24 cellular contexts compared by ENCODE assay signal in genomic region chr3:30516238-30516637, GRCh38.
A peak's percentile ranks its signal among the peaks of the same experiment; 100 is the strongest.
DNase-seq lines count a peak whose midpoint lies in the region; ATAC-seq and TF ChIP-seq lines count a peak whose summit lies in the region.
"Had no signal": no experiment of that assay in that cellular context is flagged by ENCODE, and none has a peak within 500 bp of the region (broad histone marks: within the 10 kb centered on the region; RNA-seq: fewer than 3 reads in every experiment).

No MANE protein-coding gene starts in this region.

- H3K4me3 Mint-ChIP-seq in MCF 10A (ENCODE audit: unreplicated experiment), result no peak overlapping the region
- H3K4me3 Mint-ChIP-seq in CD4-positive, alpha-beta T cell, result no peak overlapping the region
- H3K4me3 Mint-ChIP-seq: CD14-positive monocyte; immature natural killer cell; memory B cell; nephron; stimulated activated memory B cell treated with anti-CD40 and anti-IgM and Interleukin-4, amounts not matched to agents 10 μg/mL and 1 μg/mL and 100 μg/mL, for 72 hours had no signal

- TF ChIP-seq RAD21 in SK-N-SH (IDR thresholded peaks at IDR 0.05; ENCODE audit: low read length), result no peak

- no peak overlapping the region for H3K9ac ChIP-seq in SK-N-SH

- no peaks in the 10 kb centered on the region for H3K79me2 ChIP-seq in SK-N-SH (ENCODE audit: insufficient read depth)

- H3K27me3 ChIP-seq in breast epithelium, result no peaks in the 10 kb centered on the region
- no peaks in the 10 kb centered on the region for H3K27me3 ChIP-seq in SK-N-SH (ENCODE audit: insufficient read depth)
- no peaks in the 10 kb centered on the region for H3K27me3 ChIP-seq in tibial artery
- no peaks in the 10 kb centered on the region for H3K27me3 ChIP-seq in CD4-positive, alpha-beta T cell (ENCODE audit: control insufficient read depth, insufficient read depth, low read length)

- POLR2A ChIA-PET in MCF 10A (lab: Yijun Ruan, JAX) (interaction anchor here (0.6 to 8.0 kb wide), 10 partner anchors 13 to 209 kb away, joined by 3 to 123 read pairs (median 6); partner anchors contain the start of gene TGFBR2), SK-N-SH (lab: Yijun Ruan, JAX) (no interaction called here)
- POLR2A ChIA-PET in CD4-positive, alpha-beta T cell (lab: Charles Lee), result interaction anchor here (1.4 kb wide), 1 partner anchor 20 kb away, joined by 3 read pairs; no protein-coding TSS in a partner anchor

- H3K9me2 ChIP-seq in SK-N-SH, result no peaks in the 10 kb centered on the region

- H3K27ac ChIP-seq in breast epithelium (peak overlapping the region in 1 of 2 donors; percentile 69), SK-N-SH (ENCODE audit: low read depth in 2 of 2, low read length in 1 of 2) (no peak overlapping the region), tibial artery (peak overlapping the region; percentile 70 to 81), caudate nucleus (ENCODE audit: low read depth, low read length) (no peak overlapping the region)
- no peak overlapping the region for H3K27ac ChIP-seq in CD4-positive, alpha-beta T cell (ENCODE audit: low read depth, low read length)
- H3K27ac ChIP-seq: HL-60 had no signal

- in situ Hi-C loops in G401 (cut with HindIII; ENCODE audit: low sequenced_read_pairs), result no loop called here

- TF ChIP-seq POLR2A in breast epithelium (IDR thresholded peaks at IDR 0.05), result no peak

- peaks cover 27% of the 10 kb centered on the region for H3F3A ChIP-seq in SK-N-SH (replicated peaks; ENCODE audit: insufficient read depth)

- peaks cover 58% of the 10 kb centered on the region for H3K4me1 Mint-ChIP-seq in MCF 10A (ENCODE audit: insufficient read depth, unreplicated experiment)
- peaks cover 14% of the 10 kb centered on the region for H3K4me1 Mint-ChIP-seq in CD4-positive, alpha-beta T cell (ENCODE audit: low read depth)

- peaks cover 11% of the 10 kb centered on the region for H3K36me3 Mint-ChIP-seq in MCF 10A (ENCODE audit: insufficient read depth, unreplicated experiment)
- no peaks in the 10 kb centered on the region for H3K36me3 Mint-ChIP-seq in CD4-positive, alpha-beta T cell (ENCODE audit: low read depth)
- H3K36me3 Mint-ChIP-seq: CD14-positive monocyte; immature natural killer cell; memory B cell; stimulated activated memory B cell treated with anti-CD40 and anti-IgM and Interleukin-4, amounts not matched to agents 10 μg/mL and 1 μg/mL and 100 μg/mL, for 72 hours had no signal

- intact Hi-C loops in MCF 10A (cut with micrococcal nuclease) (loop anchor here (5.0 to 10.0 kb wide), 3 partner anchors 314 to 471 kb away; no protein-coding TSS in a partner anchor), breast epithelium (cut with DNase I; ENCODE audit: low total_unique reads) (no loop called here), tibial artery (cut with DNase I; ENCODE audit: low total_unique reads) (loop anchor here (10.0 kb wide), 1 partner anchor 171 kb away; no protein-coding TSS in a partner anchor)
- intact Hi-C loops in CD4-positive, alpha-beta T cell (cut with DNase I, micrococcal nuclease), result loop anchor here in 1 of 2 experiments (10.0 kb wide), 1 partner anchor 179 kb away; no protein-coding TSS in a partner anchor

- H2AFZ ChIP-seq in SK-N-SH (ENCODE audit: low read depth), result no peak overlapping the region

- H3K4me3 ChIP-seq in breast epithelium, result no peak overlapping the region
- no peak overlapping the region for H3K4me3 ChIP-seq in SK-N-SH (ENCODE audit: low read depth in 2 of 2, low read length in 1 of 2)
- H3K4me3 ChIP-seq in tibial artery, result no peak overlapping the region
- H3K4me3 ChIP-seq: A549 had no signal

- peak overlapping the region; percentile 89 for H3K27ac Mint-ChIP-seq in MCF 10A (ENCODE audit: low read depth, unreplicated experiment)
- H3K27ac Mint-ChIP-seq in CD4-positive, alpha-beta T cell, result no peak overlapping the region
- H3K27ac Mint-ChIP-seq: CD14-positive monocyte; immature natural killer cell; memory B cell; progenitor cell of endocrine pancreas; stimulated activated memory B cell treated with anti-CD40 and anti-IgM and Interleukin-4, amounts not matched to agents 10 μg/mL and 1 μg/mL and 100 μg/mL, for 72 hours had no signal

- CTCF ChIA-PET in MCF 10A (lab: Yijun Ruan, JAX) (interaction anchor here (3.9 kb wide), 1 partner anchor 177 kb away, joined by 29 read pairs; no protein-coding TSS in a partner anchor), SK-N-SH (lab: Yijun Ruan, JAX) (interaction anchor here (1.6 kb wide), 1 partner anchor 177 kb away, joined by 3 read pairs; no protein-coding TSS in a partner anchor)
- CTCF ChIA-PET in CD4-positive, alpha-beta T cell (lab: Charles Lee), result no interaction called here

- H3K9me3 ChIP-seq in breast epithelium, result no peaks in the 10 kb centered on the region
- no peaks in the 10 kb centered on the region for H3K9me3 ChIP-seq in SK-N-SH
- no peaks in the 10 kb centered on the region for H3K9me3 ChIP-seq in tibial artery
- no peaks in the 10 kb centered on the region for H3K9me3 ChIP-seq in CD4-positive, alpha-beta T cell (ENCODE audit: control insufficient read depth, low read length)
- H3K9me3 ChIP-seq: A549 had no signal

- whole genome bisulfite sequencing in SK-N-SH (ENCODE audit: low lambda C conversion rate), result 52% methylated on average over 2 of the region's 2 CpGs

- H3K27me3 Mint-ChIP-seq in MCF 10A (ENCODE audit: insufficient read depth, unreplicated experiment), result no peaks in the 10 kb centered on the region
- H3K27me3 Mint-ChIP-seq in CD4-positive, alpha-beta T cell, result no peaks in the 10 kb centered on the region
- H3K27me3 Mint-ChIP-seq: memory B cell; progenitor cell of endocrine pancreas; stimulated activated memory B cell treated with anti-CD40 and anti-IgM and Interleukin-4, amounts not matched to agents 10 μg/mL and 1 μg/mL and 100 μg/mL, for 72 hours had no signal

- no peaks in the 10 kb centered on the region for H3K9me3 Mint-ChIP-seq in MCF 10A (ENCODE audit: unreplicated experiment)
- H3K9me3 Mint-ChIP-seq in CD4-positive, alpha-beta T cell, result no peaks in the 10 kb centered on the region
- H3K9me3 Mint-ChIP-seq: immature natural killer cell; memory B cell; nephron; stimulated activated memory B cell treated with anti-CD40 and anti-IgM and Interleukin-4, amounts not matched to agents 10 μg/mL and 1 μg/mL and 100 μg/mL, for 72 hours had no signal

- no peaks in the 10 kb centered on the region for H4K20me1 ChIP-seq in SK-N-SH (ENCODE audit: insufficient read depth)

- peak; percentile 84 for DNase-seq in MCF 10A (ENCODE audit: unreplicated experiment)
- DNase-seq in breast epithelium (ENCODE audit: low spot score in 2 of 2), result no peak
- no peak for DNase-seq in SK-N-SH
- peak; percentile 24 for DNase-seq in fibroblast of peridontal ligament (ENCODE audit: extremely low read depth)
- DNase-seq in tibial artery, result no peak
- DNase-seq in caudate nucleus (lab: John Stamatoyannopoulos, UW), result no peak
- DNase-seq in G401 (ENCODE audit: low spot score), result no peak
- no peak for DNase-seq in CD4-positive, alpha-beta T cell
- DNase-seq: activated CD4-positive, alpha-beta T cell treated with anti-CD3 and anti-CD28 coated beads for 4 hours; activated effector memory CD4-positive, alpha-beta T cell treated with Interleukin-2 at 50 U/mL for 16 hours; amniotic stem cell; head of caudate nucleus; immature natural killer cell; KBM-7; NCI-H1436; NCI-H524; stimulated activated CD4-positive, alpha-beta T cell treated with anti-CD3 and anti-CD28 coated beads, Interleukin-12 subunit alpha, Interleukin-12 subunit beta, amount 100 ng/mL, for 4 hours had no signal

- TF ChIP-seq EP300 in SK-N-SH (IDR thresholded peaks at IDR 0.05; ENCODE audit: borderline replicate concordance in 1 of 2, low read depth in 1 of 2, low read length in 1 of 2), result peak in 1 of 2 experiments; percentile 89; a peak in 2 of 4 replicates

- no peak overlapping the region for H3K4me2 ChIP-seq in SK-N-SH
- H3K4me2 ChIP-seq: A549 had no signal

- H3K4me1 ChIP-seq in breast epithelium (peaks cover 0 to 5% of the 10 kb centered on the region in 2 donors), SK-N-SH (ENCODE audit: control insufficient read depth in 1 of 2, insufficient read depth in 2 of 2, low read depth in 1 of 2, low read length in 1 of 2) (peaks cover 0 to 22% of the 10 kb centered on the region in 2 experiments; a peak in 2 of 4 replicates), tibial artery (peaks cover 0 to 83% (median 51%) of the 10 kb centered on the region in 4 donors)

- TF ChIP-seq CTCF in MCF 10A (IDR thresholded peaks at IDR 0.05; ENCODE audit: unreplicated experiment) (no peak), breast epithelium (IDR thresholded peaks at IDR 0.05) (no peak), SK-N-SH (IDR thresholded peaks at IDR 0.05) (no peak), tibial artery (IDR thresholded peaks at IDR 0.05) (no peak)
- no peak for TF ChIP-seq CTCF in CD4-positive, alpha-beta T cell (IDR thresholded peaks at IDR 0.05)

- ATAC-seq in CD4-positive, alpha-beta T cell (ENCODE audit: poor library complexity), result no peak
- ATAC-seq: A549; stimulated activated memory B cell treated with anti-CD40 and anti-IgM and Interleukin-4, amounts not matched to agents 10 μg/mL and 1 μg/mL and 100 μg/mL, for 72 hours had no signal

- no TSS peak for BruUV-seq in MCF 10A (replicated peaks; lab: Mats Ljungman, UMichigan)

- H3K36me3 ChIP-seq in breast epithelium, result no peaks in the 10 kb centered on the region
- H3K36me3 ChIP-seq in SK-N-SH (replicated peaks in 1 of 2; ENCODE audit: control insufficient read depth in 1 of 2, insufficient read depth in 2 of 2, low read length in 1 of 2), result no peaks in the 10 kb centered on the region
- no peaks in the 10 kb centered on the region for H3K36me3 ChIP-seq in tibial artery

TF ChIP-seq in SK-N-SH, 30 proteins besides CTCF, POLR2A, EP300 and RAD21 (continues in another document):
- TF ChIP-seq MXI1 (IDR thresholded peaks at IDR 0.05; ENCODE audit: low read depth, low read length) (no peak), GABPA (IDR thresholded peaks at IDR 0.05; ENCODE audit: low read depth) (no peak), GATA2 (CRISPR knock-in tag; IDR thresholded peaks at IDR 0.05) (no peak), TAF1 (IDR thresholded peaks at IDR 0.05; ENCODE audit: borderline replicate concordance, low read depth, low read length) (no peak), TEAD4 (IDR thresholded peaks at IDR 0.05; ENCODE audit: borderline replicate concordance, insufficient read depth) (0 out of 2 replicates have a peak, but pooled peaks have one; percentile 42), MEF2A (IDR thresholded peaks at IDR 0.05; ENCODE audit: borderline replicate concordance, low read depth) (peak; percentile 42; the same call in 1 of the 2 replicates)

Comparison
In these comparisons a context has a peak if more than half of its experiments do, and no peak if none do; other contexts are left out.
1. DNase-seq: peak in MCF 10A (single experiment) and fibroblast of peridontal ligament (single experiment); none in breast epithelium (0 of 2), SK-N-SH (single experiment), tibial artery (0 of 2), caudate nucleus (0 of 61), G401 (single experiment) and CD4-positive, alpha-beta T cell (0 of 10).
2. H3K27ac ChIP-seq: peak in tibial artery (2 of 2); none in SK-N-SH (0 of 2), caudate nucleus (single experiment) and CD4-positive, alpha-beta T cell (single experiment).